In genomic region chr10:11163990-11164805, GRCh38 we compare ENCODE assay signal across 9 cellular contexts.
DNase-seq lines count a peak whose midpoint lies in the region; ATAC-seq lines count a peak whose summit lies in the region.
"Had no signal": no experiment of that assay in that cellular context is flagged by ENCODE, and none has a peak within 500 bp of the region (broad histone marks: within the 10 kb centered on the region; RNA-seq: fewer than 3 reads in every experiment).

No MANE protein-coding gene starts in this region.

- ATAC-seq in GM19397 (IDR thresholded peaks at IDR 0.05; ENCODE audit: unreplicated experiment), result no peak

- no peaks in the 10 kb centered on the region for H3K9me3 ChIP-seq in skeletal muscle tissue (ENCODE audit: control insufficient read depth in 3 of 3, low read length in 3 of 3)
- H3K9me3 ChIP-seq: SJSA1 had no signal

- H3K27me3 Mint-ChIP-seq in activated CD4-positive, alpha-beta memory T cell treated with anti-CD3 and anti-CD28 coated beads for 36 hours, result no peaks in the 10 kb centered on the region

- no peak overlapping the region for H3K4me3 Mint-ChIP-seq in activated CD4-positive, alpha-beta memory T cell treated with anti-CD3 and anti-CD28 coated beads for 36 hours

- peaks cover 12% of the 10 kb centered on the region for H3K36me3 Mint-ChIP-seq in activated CD4-positive, alpha-beta memory T cell treated with anti-CD3 and anti-CD28 coated beads for 36 hours

- intact Hi-C loops in activated CD4-positive, alpha-beta memory T cell treated with anti-CD3 and anti-CD28 coated beads for 36 hours (cut with micrococcal nuclease), result loop anchor here (1.0 to 2.0 kb wide), 3 partner anchors 10 to 51 kb away; no protein-coding TSS in a partner anchor

- H3K27ac ChIP-seq in skeletal muscle tissue (ENCODE audit: low read depth, low read length), result peak overlapping the region; percentile 11
- H3K27ac ChIP-seq: SJSA1 had no signal

- peak; percentile 69 for DNase-seq in H7
- peak; percentile 47 for DNase-seq in activated CD4-positive, alpha-beta memory T cell treated with anti-CD3 and anti-CD28 coated beads for 36 hours
- DNase-seq in hippocampal formation (lab: John Stamatoyannopoulos, UW), result peak; percentile 21 to 89
- DNase-seq in NCI-H1105 treated with DMSO at 0.1 percent for 48 hours (lab: John Stamatoyannopoulos, UW), result no peak
- no peak for DNase-seq in NCI-H2107 (lab: John Stamatoyannopoulos, UW)
- DNase-seq in activated gamma-delta T cell (lab: John Stamatoyannopoulos, UW), result no peak

- peak overlapping the region; percentile 100 for H3K27ac Mint-ChIP-seq in activated CD4-positive, alpha-beta memory T cell treated with anti-CD3 and anti-CD28 coated beads for 36 hours

- peaks cover 8 to 41% (median 27%) of the 10 kb centered on the region in 3 donors for H3K4me1 ChIP-seq in skeletal muscle tissue (ENCODE audit: control insufficient read depth in 3 of 3, insufficient read depth in 3 of 3, low read length in 3 of 3)
- H3K4me1 ChIP-seq: SJSA1 had no signal

- H3K9ac ChIP-seq in skeletal muscle tissue (ENCODE audit: low read depth in 1 of 3, low read length in 3 of 3), result no peak overlapping the region

- no peaks in the 10 kb centered on the region for H3K9me3 Mint-ChIP-seq in activated CD4-positive, alpha-beta memory T cell treated with anti-CD3 and anti-CD28 coated beads for 36 hours

- no peaks in the 10 kb centered on the region for H3K36me3 ChIP-seq in H7 (replicated peaks; ENCODE audit: control insufficient read depth, insufficient read depth, low read length)
- peaks cover 0 to 2% (median 0%) of the 10 kb centered on the region in 3 donors for H3K36me3 ChIP-seq in skeletal muscle tissue (ENCODE audit: control insufficient read depth in 3 of 3, insufficient read depth in 3 of 3, low read length in 3 of 3)
- H3K36me3 ChIP-seq: SJSA1 had no signal

- H3K4me3 ChIP-seq in H7 (ENCODE audit: insufficient read depth, low read depth, low read length) (peak overlapping the region; percentile 68), skeletal muscle tissue (ENCODE audit: low read length in 3 of 3) (peak overlapping the region in 2 of 3 donors; percentile 3 to 16)
- H3K4me3 ChIP-seq: SJSA1 had no signal

- H3K27me3 ChIP-seq in H7 (ENCODE audit: control insufficient read depth, insufficient read depth, low read length), result no peaks in the 10 kb centered on the region; the same call in 1 of the 2 replicates
- no peaks in the 10 kb centered on the region for H3K27me3 ChIP-seq in skeletal muscle tissue (ENCODE audit: control insufficient read depth in 3 of 3, insufficient read depth in 3 of 3, low read length in 3 of 3)

- H3K4me1 Mint-ChIP-seq in activated CD4-positive, alpha-beta memory T cell treated with anti-CD3 and anti-CD28 coated beads for 36 hours (ENCODE audit: low read depth), result peaks cover 34% of the 10 kb centered on the region

- CTCF ChIA-PET in activated CD4-positive, alpha-beta memory T cell treated with anti-CD3 and anti-CD28 coated beads for 36 hours (lab: Charles Lee), result interaction anchor here (0.8 to 5.6 kb wide), 10 partner anchors 10 to 106 kb away, joined by 3 to 96 read pairs (median 21); no protein-coding TSS in a partner anchor

- POLR2A ChIA-PET in activated CD4-positive, alpha-beta memory T cell treated with anti-CD3 and anti-CD28 coated beads for 36 hours (lab: Charles Lee), result interaction anchor here (0.6 to 9.0 kb wide), 14 partner anchors 11 to 149 kb away, joined by 3 to 253 read pairs (median 8); partner anchors contain the start of gene CELF2

Comparison
In these comparisons a context has a peak if more than half of its experiments do, and no peak if none do; other contexts are left out.
1. DNase-seq: peak in H7 (single experiment), activated CD4-positive, alpha-beta memory T cell treated with anti-CD3 and anti-CD28 coated beads for 36 hours (single experiment) and hippocampal formation (2 of 2); none in NCI-H1105 treated with DMSO at 0.1 percent for 48 hours (single experiment), NCI-H2107 (single experiment) and activated gamma-delta T cell (single experiment).